9 cellular contexts compared by ENCODE assay signal in the genomic region with DNA sequence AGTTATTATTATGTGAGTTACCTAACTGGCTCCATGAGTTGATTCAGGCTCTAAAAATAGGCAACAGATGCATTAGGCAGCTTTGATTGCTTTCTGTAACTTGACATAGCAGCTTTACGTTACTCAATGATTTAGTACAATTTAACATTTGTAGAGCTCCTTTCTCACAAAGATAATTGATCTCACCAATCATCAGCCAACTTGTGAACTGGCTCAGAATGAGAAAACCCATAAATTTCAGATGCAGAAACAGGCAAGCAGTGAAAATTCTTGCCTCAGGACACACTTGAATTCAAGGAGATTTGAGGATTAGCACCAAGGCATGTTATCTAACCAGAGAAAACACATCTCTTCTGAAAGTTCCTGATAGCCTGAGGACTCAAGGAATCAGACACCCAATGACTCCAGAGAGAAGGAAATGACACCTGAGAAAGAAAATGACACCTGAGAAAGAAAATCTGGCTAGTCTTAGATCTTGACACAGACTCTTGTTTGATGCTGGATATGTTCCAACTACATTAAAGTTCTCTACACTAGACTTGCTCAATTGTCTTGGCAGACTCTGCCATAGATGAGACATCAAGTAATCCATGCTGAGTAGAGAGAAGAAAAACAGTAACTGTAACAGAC.
DNase-seq lines count a peak whose midpoint lies in the region; ATAC-seq and TF ChIP-seq lines count a peak whose summit lies in the region.
"Had no signal": no experiment of that assay in that cellular context is flagged by ENCODE, and none has a peak within 500 bp of the region (broad histone marks: within the 10 kb centered on the region; RNA-seq: fewer than 3 reads in every experiment).

No MANE protein-coding gene starts in this region.

- H3K4me3 ChIP-seq in breast epithelium, result no peak overlapping the region
- no peak overlapping the region for H3K4me3 ChIP-seq in cardiac fibroblast (replicated peaks in 1 of 2; ENCODE audit: low read depth in 2 of 2, low read length in 2 of 2)
- H3K4me3 ChIP-seq in neuronal stem cell (ENCODE audit: low read length in 2 of 2), result no peak overlapping the region

- no peaks in the 10 kb centered on the region for H3K36me3 Mint-ChIP-seq in MCF 10A (ENCODE audit: insufficient read depth, unreplicated experiment)

- no peak for TF ChIP-seq POLR2A in breast epithelium (IDR thresholded peaks at IDR 0.05)

- H3K4me3 Mint-ChIP-seq in MCF 10A (ENCODE audit: unreplicated experiment), result no peak overlapping the region

- peak overlapping the region; percentile 8 for H3K27ac Mint-ChIP-seq in MCF 10A (ENCODE audit: low read depth, unreplicated experiment)

- no peak overlapping the region for H3K14ac ChIP-seq in neuronal stem cell (ENCODE audit: low read length)

- no peaks in the 10 kb centered on the region for H3K27me3 Mint-ChIP-seq in MCF 10A (ENCODE audit: insufficient read depth, unreplicated experiment)

- no peak overlapping the region for H2BK12ac ChIP-seq in neuronal stem cell (ENCODE audit: low read length)

- TF ChIP-seq CTCF in MCF 10A (IDR thresholded peaks at IDR 0.05; ENCODE audit: unreplicated experiment), result no peak
- TF ChIP-seq CTCF in breast epithelium (IDR thresholded peaks at IDR 0.05), result no peak
- no peak for TF ChIP-seq CTCF in cardiac fibroblast (IDR thresholded peaks at IDR 0.05; ENCODE audit: low read depth, low read length)

- H2BK15ac ChIP-seq in neuronal stem cell (ENCODE audit: low read length), result no peak overlapping the region

- intact Hi-C loops in MCF 10A (cut with micrococcal nuclease) (loop anchor here (5.0 kb wide), 1 partner anchor 317 kb away; the partner anchor contains the start of gene CBLB), breast epithelium (cut with DNase I; ENCODE audit: low total_unique reads) (loop anchor here (10.0 kb wide), 1 partner anchor 129 kb away; no protein-coding TSS in a partner anchor)

- no peak overlapping the region for H2AK5ac ChIP-seq in neuronal stem cell (ENCODE audit: low read depth, low read length)

- H3K27me3 ChIP-seq in breast epithelium (no peaks in the 10 kb centered on the region), neuronal stem cell (ENCODE audit: control insufficient read depth in 3 of 3, insufficient read depth in 3 of 3, low read depth in 1 of 3, low read length in 3 of 3) (no peaks in the 10 kb centered on the region)

- no peaks in the 10 kb centered on the region for H3K4me1 ChIP-seq in breast epithelium
- no peaks in the 10 kb centered on the region for H3K4me1 ChIP-seq in neuronal stem cell (ENCODE audit: control insufficient read depth in 2 of 2, insufficient read depth in 1 of 2, low read depth in 1 of 2, low read length in 2 of 2)

- H3K9ac ChIP-seq in neuronal stem cell (ENCODE audit: low read depth, low read length, poor library complexity), result no peak overlapping the region

- no peak overlapping the region for H4K91ac ChIP-seq in neuronal stem cell (ENCODE audit: low read depth, low read length, poor library complexity)

- H2BK5ac ChIP-seq in neuronal stem cell (ENCODE audit: low read length), result no peak overlapping the region

- WGBS in neuronal stem cell (ENCODE audit: extremely low coverage in 2 of 2, insufficient read length in 2 of 2, insufficient replicate concordance in 1 of 2), 2 donors, result no CpG with 5 or more reads among the region's 1 CpG

- H3K36me3 ChIP-seq in breast epithelium (no peaks in the 10 kb centered on the region), neuronal stem cell (replicated peaks in 1 of 2; ENCODE audit: control insufficient read depth in 2 of 2, insufficient read depth in 2 of 2, low read length in 2 of 2) (no peaks in the 10 kb centered on the region)

- H2BK120ac ChIP-seq in neuronal stem cell (ENCODE audit: low read depth, low read length), result no peak overlapping the region

- peaks cover 12% of the 10 kb centered on the region for H3K4me1 Mint-ChIP-seq in MCF 10A (ENCODE audit: insufficient read depth, unreplicated experiment)

- H3K27ac ChIP-seq in breast epithelium, result no peak overlapping the region
- no peak overlapping the region for H3K27ac ChIP-seq in neuronal stem cell (replicated peaks; ENCODE audit: low read length)

- H4K8ac ChIP-seq in neuronal stem cell (ENCODE audit: low read depth, low read length), result no peak overlapping the region

- no peak overlapping the region for H3K4ac ChIP-seq in neuronal stem cell (ENCODE audit: low read length)

- no peak overlapping the region for H3K18ac ChIP-seq in neuronal stem cell (ENCODE audit: low read length)

- CTCF ChIA-PET in MCF 10A (lab: Yijun Ruan, JAX), result interaction anchor here (0.6 to 1.5 kb wide), 2 partner anchors 18 to 1524 kb away, joined by 3 to 6 read pairs; no protein-coding TSS in a partner anchor

- no peaks in the 10 kb centered on the region for H3K9me3 Mint-ChIP-seq in MCF 10A (ENCODE audit: unreplicated experiment)

- H3K9me3 ChIP-seq in breast epithelium (no peaks in the 10 kb centered on the region), neuronal stem cell (replicated peaks in 1 of 2; ENCODE audit: control insufficient read depth in 2 of 2, insufficient read depth in 1 of 2, low read depth in 1 of 2, low read length in 2 of 2) (no peaks in the 10 kb centered on the region)

- DNase-seq in MCF 10A (ENCODE audit: unreplicated experiment), result peak; percentile 93
- DNase-seq in breast epithelium (ENCODE audit: low spot score in 2 of 2), result no peak
- DNase-seq in HT1080 (ENCODE audit: low read depth), result peak; percentile 37
- DNase-seq in cardiac fibroblast (ENCODE audit: low read depth in 2 of 2), result peak; percentile 84 to 89
- DNase-seq in NCI-H510A treated with DMSO at 0.1 percent for 48 hours (lab: John Stamatoyannopoulos, UW), result no peak
- no peak for DNase-seq in RPMI8226
- DNase-seq in neuronal stem cell (ENCODE audit: low spot score), result no peak
- DNase-seq: DMS79 had no signal

- no peak overlapping the region for H3K4me2 ChIP-seq in neuronal stem cell (ENCODE audit: insufficient read depth, low read length, poor library complexity, severe bottlenecking)

- H3K79me1 ChIP-seq in neuronal stem cell (ENCODE audit: low read depth, low read length), result no peaks in the 10 kb centered on the region

- POLR2A ChIA-PET in MCF 10A (lab: Yijun Ruan, JAX), result interaction anchor here (0.5 to 1.8 kb wide), 8 partner anchors 10 to 493 kb away, joined by 3 to 6 read pairs (median 4); no protein-coding TSS in a partner anchor

- H3K23ac ChIP-seq in neuronal stem cell (ENCODE audit: low read depth, low read length, poor library complexity), result no peak overlapping the region

- H2AFZ ChIP-seq in neuronal stem cell (ENCODE audit: low read length), result no peak overlapping the region

- BruUV-seq in MCF 10A (replicated peaks; lab: Mats Ljungman, UMichigan), result no TSS peak

- no peak for ATAC-seq in GM19397 (IDR thresholded peaks at IDR 0.05; ENCODE audit: unreplicated experiment)

Comparison
In these comparisons a context has a peak if more than half of its experiments do, and no peak if none do; other contexts are left out.
1. DNase-seq: peak in MCF 10A (single experiment), HT1080 (single experiment) and cardiac fibroblast (2 of 2); none in breast epithelium (0 of 2), NCI-H510A treated with DMSO at 0.1 percent for 48 hours (single experiment), RPMI8226 (single experiment) and neuronal stem cell (single experiment).